ENCODE assay signal across 1 cellular context in genomic region chr1:1403543-1404112, GRCh38.
TF ChIP-seq lines count a peak whose summit lies in the region.

No MANE protein-coding gene starts in this region.

TF ChIP-seq in K562, 482 proteins besides CTCF, POLR2A, EP300 and RAD21:
- TF ChIP-seq MAFG (tag; conservative IDR thresholded peaks at IDR 0.05) (peak; percentile 21; the same call in 1 of the 2 replicates), ZNF316 (IDR thresholded peaks at IDR 0.05) (peak; percentile 78), MECOM (CRISPR knock-in tag; IDR thresholded peaks at IDR 0.05) (no peak), TAF9B (IDR thresholded peaks at IDR 0.05; ENCODE audit: partially characterized antibody) (no peak), MTF1 (CRISPR knock-in tag; IDR thresholded peaks at IDR 0.05; ENCODE audit: borderline replicate concordance) (no peak), C11orf30 (IDR thresholded peaks at IDR 0.05; ENCODE audit: low read depth) (peak; percentile 45; the same call in 1 of the 2 replicates), SUPT5H (IDR thresholded peaks at IDR 0.05) (peak; percentile 39; the same call in 1 of the 2 replicates), NFIC (IDR thresholded peaks at IDR 0.05) (peak; percentile 61)
